8 cellular contexts compared by ENCODE assay signal in genomic region chr19:51159656-51160055, GRCh38. TPM values are rescaled to one million over a fixed set of nuclear protein-coding genes. Genes with fewer than 3 reads are reported as not detected.
"Had no signal": no experiment of that assay in that cellular context is flagged by ENCODE, and none has a peak within 500 bp of the region (broad histone marks: within the 10 kb centered on the region; RNA-seq: fewer than 3 reads in every experiment).

No MANE protein-coding gene starts in this region.

- H3K4me3 ChIP-seq: GM23338 had no signal

- ATAC-seq: GM23338 had no signal

- H3K4me2 ChIP-seq: GM23338 had no signal

- DNase-seq: H9, HCEC 1CT had no signal

- FAIRE-seq: H1, H54, HTR-8/SVneo had no signal

RNA-seq across cellular contexts. Expression of gene SIGLEC7, which starts 17.6 kb away (rescaled TPM):
- total RNA-seq: GM23338, H1, H9, HT-29 had no signal
- polyA plus RNA-seq: GM23338, H1, IgD-negative memory B cell had no signal

RNA-seq across cellular contexts. Expression of gene SIGLEC9, which starts 35.0 kb away (rescaled TPM):
- total RNA-seq: GM23338, H1, H9, HT-29 had no signal
- polyA plus RNA-seq: GM23338, H1 had no signal
